In the genomic region with DNA sequence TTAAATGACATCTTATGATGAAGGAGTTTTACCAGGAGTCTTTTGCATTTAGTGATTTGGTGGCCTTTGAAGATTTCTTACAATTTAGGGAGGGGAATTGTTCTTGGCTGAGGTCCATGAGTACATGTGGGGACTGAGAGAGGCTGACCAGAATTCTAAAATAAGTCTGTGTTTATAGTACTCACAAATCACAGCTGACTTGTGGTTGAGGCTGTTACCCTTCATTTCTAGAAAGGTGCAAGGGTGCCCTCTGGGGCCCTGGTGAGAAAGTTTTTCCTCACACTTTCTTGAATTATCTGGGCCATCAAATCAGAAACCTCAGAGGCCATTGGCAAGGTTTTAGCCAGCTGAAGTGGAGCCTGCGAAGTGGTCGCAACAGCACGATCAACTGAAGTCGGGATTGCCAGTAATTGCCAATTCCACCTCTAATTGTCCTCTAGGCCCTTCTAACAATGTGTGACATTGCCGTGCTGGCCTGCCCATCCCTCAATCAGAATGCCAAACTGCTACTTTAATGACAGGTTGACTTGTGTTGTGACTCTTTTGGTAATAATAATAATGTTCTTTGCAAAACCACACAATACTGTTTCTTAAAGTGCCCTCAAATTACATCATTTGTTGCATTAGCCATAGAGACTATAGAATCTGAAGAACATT, we compare ENCODE assay signal across 8 cellular contexts.
DNase-seq lines count a peak whose midpoint lies in the region; ATAC-seq and TF ChIP-seq lines count a peak whose summit lies in the region.

No MANE protein-coding gene starts in this region.

- intact Hi-C loops in activated T-helper 2 cell treated with anti-CD3 and anti-CD28 coated beads, Interferon-gamma antibody, Interleukin-2, Interleukin-4, amounts not matched to agents 10 μg/mL and 5 μg/mL and 100 μg/mL, durations not matched to agents 14 hours and 24 hours and 36 hours (cut with micrococcal nuclease): no loop called here

- TF ChIP-seq CTCF in AG04449 (IDR thresholded peaks at IDR 0.05; ENCODE audit: insufficient read depth, low read length, missing control alignments) (peak; percentile 66), neural progenitor cell (IDR thresholded peaks at IDR 0.05) (peak; percentile 53)

- CTCF ChIA-PET in AG04449 (lab: Yijun Ruan, JAX): interaction anchor here (1.0 to 12.3 kb wide), 18 partner anchors 9 to 323 kb away, joined by 3 to 355 read pairs (median 5); no protein-coding TSS in a partner anchor

- no peaks in the 10 kb centered on the region for H3K9me3 Mint-ChIP-seq in neural progenitor cell
- H3K9me3 Mint-ChIP-seq in activated T-helper 2 cell treated with anti-CD3 and anti-CD28 coated beads, Interferon-gamma antibody, Interleukin-2, Interleukin-4, amounts not matched to agents 10 μg/mL and 5 μg/mL and 100 μg/mL, durations not matched to agents 14 hours and 24 hours and 36 hours: no peaks in the 10 kb centered on the region

- peak; percentile 65 for ATAC-seq in GM18508 (IDR thresholded peaks at IDR 0.05; ENCODE audit: insufficient read depth, unreplicated experiment)
- peak; percentile 73 for ATAC-seq in HG02973 (IDR thresholded peaks at IDR 0.05; ENCODE audit: unreplicated experiment)

- POLR2A ChIA-PET in AG04449 (lab: Yijun Ruan, JAX): interaction anchor here (0.6 kb wide), 1 partner anchor 20 kb away, joined by 3 read pairs; no protein-coding TSS in a partner anchor

- H3K4me2 ChIP-seq in neural progenitor cell: no peak overlapping the region

- no peaks in the 10 kb centered on the region for H3K27me3 ChIP-seq in neural progenitor cell

- H3K36me3 Mint-ChIP-seq in neural progenitor cell: no peaks in the 10 kb centered on the region
- no peaks in the 10 kb centered on the region for H3K36me3 Mint-ChIP-seq in activated T-helper 2 cell treated with anti-CD3 and anti-CD28 coated beads, Interferon-gamma antibody, Interleukin-2, Interleukin-4, amounts not matched to agents 10 μg/mL and 5 μg/mL and 100 μg/mL, durations not matched to agents 14 hours and 24 hours and 36 hours (ENCODE audit: low read depth)

- no peak overlapping the region for H3K27ac ChIP-seq in neural progenitor cell

- no peak overlapping the region for H2AFZ ChIP-seq in neural progenitor cell (replicated peaks)

- H3K36me3 ChIP-seq in neural progenitor cell: no peaks in the 10 kb centered on the region

- no peaks in the 10 kb centered on the region for H3K4me1 ChIP-seq in neural progenitor cell

- no peak overlapping the region for H3K27ac Mint-ChIP-seq in neural progenitor cell
- H3K27ac Mint-ChIP-seq in activated T-helper 2 cell treated with anti-CD3 and anti-CD28 coated beads, Interferon-gamma antibody, Interleukin-2, Interleukin-4, amounts not matched to agents 10 μg/mL and 5 μg/mL and 100 μg/mL, durations not matched to agents 14 hours and 24 hours and 36 hours: no peak overlapping the region

- peaks cover 5% of the 10 kb centered on the region for H3K27me3 Mint-ChIP-seq in neural progenitor cell (ENCODE audit: insufficient read depth, low read depth)
- H3K27me3 Mint-ChIP-seq in activated T-helper 2 cell treated with anti-CD3 and anti-CD28 coated beads, Interferon-gamma antibody, Interleukin-2, Interleukin-4, amounts not matched to agents 10 μg/mL and 5 μg/mL and 100 μg/mL, durations not matched to agents 14 hours and 24 hours and 36 hours (ENCODE audit: low read depth): no peaks in the 10 kb centered on the region

- no peaks in the 10 kb centered on the region for H3K9me3 ChIP-seq in neural progenitor cell (ENCODE audit: low read depth)

- H3F3A ChIP-seq in neural progenitor cell (ENCODE audit: low read depth): no peaks in the 10 kb centered on the region

- no peak overlapping the region for H3K4me3 ChIP-seq in AG04449 (ENCODE audit: low read depth, low read length)
- H3K4me3 ChIP-seq in neural progenitor cell: no peak overlapping the region

- H3K4me3 Mint-ChIP-seq in neural progenitor cell: no peak overlapping the region
- no peak overlapping the region for H3K4me3 Mint-ChIP-seq in activated T-helper 2 cell treated with anti-CD3 and anti-CD28 coated beads, Interferon-gamma antibody, Interleukin-2, Interleukin-4, amounts not matched to agents 10 μg/mL and 5 μg/mL and 100 μg/mL, durations not matched to agents 14 hours and 24 hours and 36 hours (ENCODE audit: low read depth)

- peaks cover 13% of the 10 kb centered on the region for H3K4me1 Mint-ChIP-seq in neural progenitor cell
- no peaks in the 10 kb centered on the region for H3K4me1 Mint-ChIP-seq in activated T-helper 2 cell treated with anti-CD3 and anti-CD28 coated beads, Interferon-gamma antibody, Interleukin-2, Interleukin-4, amounts not matched to agents 10 μg/mL and 5 μg/mL and 100 μg/mL, durations not matched to agents 14 hours and 24 hours and 36 hours (ENCODE audit: low read depth)

- H4K20me1 ChIP-seq in neural progenitor cell (ENCODE audit: low read depth): no peaks in the 10 kb centered on the region

- no peaks in the 10 kb centered on the region for H3K79me2 ChIP-seq in neural progenitor cell (ENCODE audit: low read depth)

- DNase-seq in AG04449 (ENCODE audit: low read depth, low spot score): no peak
- peak; percentile 49 for DNase-seq in RKO (ENCODE audit: low spot score)
- peak; percentile 78 for DNase-seq in fibroblast of gingiva (ENCODE audit: low read depth)
- peak; percentile 46 for DNase-seq in neural progenitor cell (ENCODE audit: low spot score)
- no peak for DNase-seq in NOMO-1 treated with dmso at 0.1 percent for 144 hours (lab: John Stamatoyannopoulos, UW; ENCODE audit: unreplicated experiment)
- no peak for DNase-seq in activated T-helper 2 cell treated with anti-CD3 and anti-CD28 coated beads, Interferon-gamma antibody, Interleukin-2, Interleukin-4, amounts not matched to agents 10 μg/mL and 5 μg/mL and 100 μg/mL, durations not matched to agents 14 hours and 24 hours and 36 hours (ENCODE audit: low spot score)

- no peak overlapping the region for H3K9ac ChIP-seq in neural progenitor cell

Comparison
In these comparisons a context has a peak if more than half of its experiments do, and no peak if none do; other contexts are left out.
1. DNase-seq: peak in RKO (single experiment), fibroblast of gingiva (single experiment) and neural progenitor cell (single experiment); none in AG04449 (single experiment), NOMO-1 treated with dmso at 0.1 percent for 144 hours (single experiment) and activated T-helper 2 cell treated with anti-CD3 and anti-CD28 coated beads, Interferon-gamma antibody, Interleukin-2, Interleukin-4, amounts not matched to agents 10 μg/mL and 5 μg/mL and 100 μg/mL, durations not matched to agents 14 hours and 24 hours and 36 hours (single experiment).